Comparison of ENCODE assay signal across 22 cellular contexts in the genomic region with DNA sequence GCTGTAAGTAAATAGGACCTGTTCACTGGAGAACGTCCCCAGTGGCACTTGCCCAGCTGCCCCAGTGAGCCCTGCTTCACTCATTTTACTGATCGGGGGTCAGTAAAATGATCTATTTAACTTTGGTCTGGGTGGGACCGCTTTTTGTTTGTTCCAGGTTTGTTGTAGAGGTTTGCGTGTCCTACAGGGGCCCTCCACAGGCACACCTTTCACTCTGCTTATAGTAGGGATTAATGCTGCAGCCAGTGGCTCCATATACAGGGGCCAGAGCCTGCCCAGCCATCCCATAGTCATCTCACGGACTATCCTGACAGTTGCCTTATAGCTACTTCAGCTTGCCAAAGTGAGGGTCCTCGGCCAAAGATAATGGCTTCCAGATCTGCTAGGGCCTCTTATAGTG.
DNase-seq lines count a peak whose midpoint lies in the region; ATAC-seq, FAIRE-seq and TF ChIP-seq lines count a peak whose summit lies in the region.
"Had no signal": no experiment of that assay in that cellular context is flagged by ENCODE, and none has a peak within 500 bp of the region (broad histone marks: within the 10 kb centered on the region; RNA-seq: fewer than 3 reads in every experiment).

No MANE protein-coding gene starts in this region.

- H3K27me3 ChIP-seq in HepG2 (ENCODE audit: control insufficient read depth in 1 of 2, insufficient read depth in 2 of 2, low read length in 2 of 2) (no peaks in the 10 kb centered on the region), neuronal stem cell (ENCODE audit: control insufficient read depth in 3 of 3, insufficient read depth in 3 of 3, low read depth in 1 of 3, low read length in 3 of 3) (no peaks in the 10 kb centered on the region)
- H3K27me3 ChIP-seq: BLaER1 treated with 17β-estradiol and CSF1 and Interleukin-3, amounts not matched to agents 10 nM and 100 nM had no signal

- H3K14ac ChIP-seq in neuronal stem cell (ENCODE audit: low read length) = peak overlapping the region; percentile 32

- no peak for TF ChIP-seq CTCF in HepG2 (CRISPR knock-in tag; IDR thresholded peaks at IDR 0.05)

- no peaks in the 10 kb centered on the region for H4K20me1 ChIP-seq in HepG2 (ENCODE audit: insufficient read depth, low read length)

- DNase-seq in NCI-H1092 treated with DMSO at 0.1 percent for 48 hours (lab: John Stamatoyannopoulos, UW) = peak; percentile 19
- no peak for DNase-seq in NCI-H1092 (lab: John Stamatoyannopoulos, UW)
- peak; percentile 86 for DNase-seq in COLO668 (lab: John Stamatoyannopoulos, UW; ENCODE audit: unreplicated experiment)
- DNase-seq in HepG2 (ENCODE audit: low spot score) = no peak
- DNase-seq in neuronal stem cell (ENCODE audit: low spot score) = no peak
- no peak for DNase-seq in GM12891 (ENCODE audit: insufficient read length, low spot score)
- DNase-seq in stimulated activated CD4-positive, alpha-beta T cell treated with anti-CD3 and anti-CD28 coated beads, Interleukin-15, amount 100 ng/mL, for 24 hours = no peak
- no peak for DNase-seq in DMS53 (lab: John Stamatoyannopoulos, UW)
- DNase-seq: AML-193; CD4-positive, alpha-beta T cell; CD8-positive, alpha-beta T cell; COR-L47; DMS 273 treated with DMSO at 0.1 percent for 48 hours; DMS79 treated with DMSO at 0.1 percent for 48 hours; GF-D8 had no signal

- in situ Hi-C loops in HepG2 (cut with HindIII; ENCODE audit: extremely low pct_ligation_motif_present, low pct_unique_long_range_greater_than_20kb) = no loop called here

- H4K8ac ChIP-seq in neuronal stem cell (ENCODE audit: low read depth, low read length) = no peak overlapping the region

- CTCF ChIA-PET in HepG2 (lab: Yijun Ruan, JAX; ENCODE audit: low intra/inter-chr PET ratio, low total read pairs) = no interaction called here

- no peak for TF ChIP-seq POLR2A in HepG2 (IDR thresholded peaks at IDR 0.05; ENCODE audit: insufficient read depth in 1 of 2, low read depth in 2 of 2, low read length in 2 of 2)
- TF ChIP-seq POLR2A in GM12891 (IDR thresholded peaks at IDR 0.05; ENCODE audit: low read depth, low read length) = no peak

- H3K9ac ChIP-seq in HepG2 (ENCODE audit: insufficient read depth, low read depth, low read length) = no peak overlapping the region
- no peak overlapping the region for H3K9ac ChIP-seq in neuronal stem cell (ENCODE audit: low read depth, low read length, poor library complexity)
- H3K9ac ChIP-seq: BLaER1 treated with 17β-estradiol and CSF1 and Interleukin-3, amounts not matched to agents 10 nM and 100 nM had no signal

- intact Hi-C loops in HepG2 (cut with micrococcal nuclease; ENCODE audit: unreplicated experiment) = loop anchor here (10.0 kb wide), 1 partner anchor 106 kb away; a partner anchor contains a TSS

- H3K4me1 ChIP-seq in HepG2 (ENCODE audit: insufficient read depth, low read length) = no peaks in the 10 kb centered on the region
- H3K4me1 ChIP-seq in neuronal stem cell (ENCODE audit: control insufficient read depth in 2 of 2, insufficient read depth in 1 of 2, low read depth in 1 of 2, low read length in 2 of 2) = no peaks in the 10 kb centered on the region
- H3K4me1 ChIP-seq: BLaER1 treated with 17β-estradiol and CSF1 and Interleukin-3, amounts not matched to agents 10 nM and 100 nM had no signal

- peak; percentile 61 for ATAC-seq in HepG2
- ATAC-seq: A549; CD8-positive, alpha-beta T cell had no signal

- H3K4me2 ChIP-seq in HepG2 (ENCODE audit: low read depth, low read length) (no peak overlapping the region), neuronal stem cell (ENCODE audit: insufficient read depth, low read length, poor library complexity, severe bottlenecking) (no peak overlapping the region)
- H3K4me2 ChIP-seq: A549; BLaER1 treated with 17β-estradiol and CSF1 and Interleukin-3, amounts not matched to agents 10 nM and 100 nM had no signal

- no peak overlapping the region for H2BK5ac ChIP-seq in neuronal stem cell (ENCODE audit: low read length)

- H3K4ac ChIP-seq in neuronal stem cell (ENCODE audit: low read length) = no peak overlapping the region

- no peak for TF ChIP-seq RAD21 in HepG2 (CRISPR knock-in tag; IDR thresholded peaks at IDR 0.05)

- H2BK120ac ChIP-seq in neuronal stem cell (ENCODE audit: low read depth, low read length) = no peak overlapping the region

- WGBS in HepG2 (ENCODE audit: low lambda C conversion rate) = 91% methylated on average over 6 of the region's 6 CpGs
- no CpG with 5 or more reads among the region's 6 CpGs for WGBS in neuronal stem cell (ENCODE audit: extremely low coverage in 2 of 2, insufficient read length in 2 of 2, insufficient replicate concordance in 1 of 2), 2 donors

- H2AFZ ChIP-seq in HepG2 (ENCODE audit: low read length) (no peak overlapping the region), neuronal stem cell (ENCODE audit: low read length) (no peak overlapping the region)

- TF ChIP-seq EP300 in HepG2 (IDR thresholded peaks at IDR 0.05; ENCODE audit: low read depth in 2 of 2, low read length in 2 of 2) (no peak), HepG2 (CRISPR knock-in tag; IDR thresholded peaks at IDR 0.05; ENCODE audit: borderline replicate concordance) (no peak)

- H3K36me3 ChIP-seq in HepG2 (replicated peaks in 1 of 2; ENCODE audit: control insufficient read depth in 1 of 2, insufficient read depth in 2 of 2, low read length in 2 of 2) = peaks cover 0 to 7% of the 10 kb centered on the region in 2 experiments; a peak in 2 of 5 replicates
- H3K36me3 ChIP-seq in neuronal stem cell (replicated peaks in 1 of 2; ENCODE audit: control insufficient read depth in 2 of 2, insufficient read depth in 2 of 2, low read length in 2 of 2) = peaks cover 0 to 9% of the 10 kb centered on the region in 2 donors

- H3K18ac ChIP-seq in neuronal stem cell (ENCODE audit: low read length) = no peak overlapping the region

- H2AK5ac ChIP-seq in neuronal stem cell (ENCODE audit: low read depth, low read length) = no peak overlapping the region

- H3K79me1 ChIP-seq in neuronal stem cell (ENCODE audit: low read depth, low read length) = no peaks in the 10 kb centered on the region

- POLR2A ChIA-PET in HepG2 (lab: Yijun Ruan, JAX) = no interaction called here

- H3K4me3 ChIP-seq in HepG2 (replicated peaks in 1 of 3; ENCODE audit: insufficient read depth in 1 of 3, low read depth in 2 of 3, low read length in 3 of 3) = no peak overlapping the region
- H3K4me3 ChIP-seq in neuronal stem cell (ENCODE audit: low read length in 2 of 2) = no peak overlapping the region
- H3K4me3 ChIP-seq: A549; BLaER1 treated with 17β-estradiol and CSF1 and Interleukin-3, amounts not matched to agents 10 nM and 100 nM had no signal

- BruUV-seq in HepG2 (replicated peaks; lab: Mats Ljungman, UMichigan) = no TSS peak

- no peak for FAIRE-seq in HepG2 (lab: Jason Lieb, UNC)
- no peak for FAIRE-seq in GM12891 (lab: Jason Lieb, UNC)
- FAIRE-seq: A549, G401.6, GM12892, GM18507 had no signal

- H2BK15ac ChIP-seq in neuronal stem cell (ENCODE audit: low read length) = no peak overlapping the region

- H3K79me2 ChIP-seq in HepG2 (ENCODE audit: insufficient read depth, low read length) = no peaks in the 10 kb centered on the region

- H3K27ac ChIP-seq in HepG2 (ENCODE audit: extremely low read length, insufficient read depth, low read length) (no peak overlapping the region), neuronal stem cell (replicated peaks; ENCODE audit: low read length) (no peak overlapping the region)
- H3K27ac ChIP-seq: 22Rv1; A549; BLaER1 treated with 17β-estradiol and CSF1 and Interleukin-3, amounts not matched to agents 10 nM and 100 nM; C4-2B had no signal

- H4K91ac ChIP-seq in neuronal stem cell (ENCODE audit: low read depth, low read length, poor library complexity) = no peak overlapping the region

- no peaks in the 10 kb centered on the region for H3K9me3 ChIP-seq in HepG2 (ENCODE audit: low read length)
- no peaks in the 10 kb centered on the region for H3K9me3 ChIP-seq in neuronal stem cell (replicated peaks in 1 of 2; ENCODE audit: control insufficient read depth in 2 of 2, insufficient read depth in 1 of 2, low read depth in 1 of 2, low read length in 2 of 2)
- H3K9me3 ChIP-seq: A549 had no signal

- no peak overlapping the region for H3K23ac ChIP-seq in neuronal stem cell (ENCODE audit: low read depth, low read length, poor library complexity)

- H2BK12ac ChIP-seq in neuronal stem cell (ENCODE audit: low read length) = no peak overlapping the region

TF ChIP-seq in HepG2, 621 proteins besides CTCF, POLR2A, EP300 and RAD21:
- TF ChIP-seq, protein P1, sequence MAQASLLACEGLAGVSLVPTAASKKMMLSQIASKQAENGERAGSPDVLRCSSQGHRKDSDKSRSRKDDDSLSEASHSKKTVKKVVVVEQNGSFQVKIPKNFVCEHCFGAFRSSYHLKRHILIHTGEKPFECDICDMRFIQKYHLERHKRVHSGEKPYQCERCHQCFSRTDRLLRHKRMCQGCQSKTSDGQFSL (CRISPR knock-in tag; IDR thresholded peaks at IDR 0.05) = no peak
- peak; percentile 63 for TF ChIP-seq RBM22 (optimal IDR thresholded peaks at IDR 0.05; ENCODE audit: low read length)
TF ChIP-seq in HepG2: peak in this region for 1.

TF ChIP-seq in GM12891, 5 proteins besides CTCF, POLR2A, EP300 and RAD21:
- no peak for TF ChIP-seq POLR2AphosphoS5 (IDR thresholded peaks at IDR 0.05; ENCODE audit: low read depth, low read length)
- no peak for TF ChIP-seq TAF1 (IDR thresholded peaks at IDR 0.05; ENCODE audit: low read depth, low read length)
- TF ChIP-seq SPI1 (IDR thresholded peaks at IDR 0.05; ENCODE audit: low read depth, low read length) = no peak
- TF ChIP-seq PAX5 (IDR thresholded peaks at IDR 0.05; ENCODE audit: insufficient read depth, low read length, severe bottlenecking) = no peak
- TF ChIP-seq POU2F2 (IDR thresholded peaks at IDR 0.05; ENCODE audit: low read depth, low read length) = no peak

Comparison
In these comparisons a context has a peak if more than half of its experiments do, and no peak if none do; other contexts are left out.
1. DNase-seq: peak in NCI-H1092 treated with DMSO at 0.1 percent for 48 hours (single experiment) and COLO668 (single experiment); none in NCI-H1092 (single experiment), HepG2 (single experiment), neuronal stem cell (single experiment), GM12891 (single experiment), stimulated activated CD4-positive, alpha-beta T cell treated with anti-CD3 and anti-CD28 coated beads, Interleukin-15, amount 100 ng/mL, for 24 hours (single experiment) and DMS53 (single experiment).